Comparison of ENCODE assay signal across 9 cellular contexts in genomic region chr10:95360122-95360715, GRCh38.
A peak's percentile ranks its signal among the peaks of the same experiment; 100 is the strongest.
DNase-seq lines count a peak whose midpoint lies in the region; ATAC-seq and TF ChIP-seq lines count a peak whose summit lies in the region.
"Had no signal": no experiment of that assay in that cellular context is flagged by ENCODE, and none has a peak within 500 bp of the region (broad histone marks: within the 10 kb centered on the region; RNA-seq: fewer than 3 reads in every experiment).

No MANE protein-coding gene starts in this region.

- no peak for TF ChIP-seq CTCF in ascending aorta (IDR thresholded peaks at IDR 0.05)

- no peak overlapping the region for H2BK15ac ChIP-seq in neuronal stem cell (ENCODE audit: low read length)

- H3K4me2 ChIP-seq in neuronal stem cell (ENCODE audit: insufficient read depth, low read length, poor library complexity, severe bottlenecking), result no peak overlapping the region

- H3K4ac ChIP-seq in neuronal stem cell (ENCODE audit: low read length), result no peak overlapping the region

- H3K4me3 ChIP-seq in ascending aorta (no peak overlapping the region), neuronal stem cell (ENCODE audit: low read length in 2 of 2) (no peak overlapping the region)

- peak overlapping the region; percentile 64 to 65 for H3K27ac ChIP-seq in ascending aorta
- H3K27ac ChIP-seq in neuronal stem cell (replicated peaks; ENCODE audit: low read length), result no peak overlapping the region

- H2AK5ac ChIP-seq in neuronal stem cell (ENCODE audit: low read depth, low read length), result no peak overlapping the region

- H3K18ac ChIP-seq in neuronal stem cell (ENCODE audit: low read length), result no peak overlapping the region

- ATAC-seq in HG03565 (IDR thresholded peaks at IDR 0.05; ENCODE audit: unreplicated experiment), result peak; percentile 46
- no peak for ATAC-seq in HG02588 (IDR thresholded peaks at IDR 0.05; ENCODE audit: unreplicated experiment)

- no peak overlapping the region for H2BK120ac ChIP-seq in neuronal stem cell (ENCODE audit: low read depth, low read length)

- no peak overlapping the region for H4K91ac ChIP-seq in neuronal stem cell (ENCODE audit: low read depth, low read length, poor library complexity)

- no peak overlapping the region for H3K9ac ChIP-seq in neuronal stem cell (ENCODE audit: low read depth, low read length, poor library complexity)

- H3K4me1 ChIP-seq in ascending aorta (peaks cover 0 to 43% of the 10 kb centered on the region in 2 donors), neuronal stem cell (ENCODE audit: control insufficient read depth in 2 of 2, insufficient read depth in 1 of 2, low read depth in 1 of 2, low read length in 2 of 2) (peaks cover 0 to 4% of the 10 kb centered on the region in 2 donors)

- H3K79me1 ChIP-seq in neuronal stem cell (ENCODE audit: low read depth, low read length), result no peaks in the 10 kb centered on the region

- H3K27me3 ChIP-seq in ascending aorta, result no peaks in the 10 kb centered on the region
- no peaks in the 10 kb centered on the region for H3K27me3 ChIP-seq in neuronal stem cell (ENCODE audit: control insufficient read depth in 3 of 3, insufficient read depth in 3 of 3, low read depth in 1 of 3, low read length in 3 of 3)

- intact Hi-C loops in ascending aorta (cut with DNase I), result loop anchor here (5.0 kb wide), 1 partner anchor 113 kb away; no protein-coding TSS in a partner anchor

- DNase-seq in NCI-H146 (lab: John Stamatoyannopoulos, UW) (peak; percentile 41), NCI-H146 treated with DMSO at 0.1 percent for 48 hours (lab: John Stamatoyannopoulos, UW; ENCODE audit: unreplicated experiment) (no peak), ascending aorta (ENCODE audit: low spot score in 2 of 2) (peak in 1 of 2 donors; percentile 43), neuronal stem cell (ENCODE audit: low spot score) (no peak), NCI-H1105 (lab: John Stamatoyannopoulos, UW) (no peak)
- DNase-seq in activated CD4-positive, alpha-beta T cell treated with anti-CD3 and anti-CD28 coated beads for 48 hours, result no peak
- DNase-seq: stimulated activated CD4-positive, alpha-beta T cell treated with anti-CD3 and anti-CD28 coated beads, Interleukin-1b, Interleukin-23, amount 100 ng/mL, for 48 hours had no signal

- H3K14ac ChIP-seq in neuronal stem cell (ENCODE audit: low read length), result no peak overlapping the region

- peak overlapping the region; percentile 66 for H2AFZ ChIP-seq in neuronal stem cell (ENCODE audit: low read length)

- H4K8ac ChIP-seq in neuronal stem cell (ENCODE audit: low read depth, low read length), result no peak overlapping the region

- no peak overlapping the region for H3K23ac ChIP-seq in neuronal stem cell (ENCODE audit: low read depth, low read length, poor library complexity)

- no peak overlapping the region for H2BK5ac ChIP-seq in neuronal stem cell (ENCODE audit: low read length)

- no peak overlapping the region for H2BK12ac ChIP-seq in neuronal stem cell (ENCODE audit: low read length)

- peaks cover 45 to 69% of the 10 kb centered on the region in 2 donors for H3K36me3 ChIP-seq in ascending aorta
- peaks cover 0 to 4% of the 10 kb centered on the region in 2 donors for H3K36me3 ChIP-seq in neuronal stem cell (replicated peaks in 1 of 2; ENCODE audit: control insufficient read depth in 2 of 2, insufficient read depth in 2 of 2, low read length in 2 of 2)

- H3K9me3 ChIP-seq in ascending aorta (no peaks in the 10 kb centered on the region), neuronal stem cell (replicated peaks in 1 of 2; ENCODE audit: control insufficient read depth in 2 of 2, insufficient read depth in 1 of 2, low read depth in 1 of 2, low read length in 2 of 2) (no peaks in the 10 kb centered on the region)
